7 cellular contexts compared by ENCODE assay signal in genomic region chr17:33291248-33292183, GRCh38. TPM values are rescaled to one million over a fixed set of nuclear protein-coding genes. Genes with fewer than 3 reads are reported as not detected.
A peak's percentile ranks its signal among the peaks of the same experiment; 100 is the strongest.
DNase-seq lines count a peak whose midpoint lies in the region; ATAC-seq lines count a peak whose summit lies in the region.

No MANE protein-coding gene starts in this region.

- no peaks in the 10 kb centered on the region for H3K36me3 Mint-ChIP-seq in T-helper 2 cell treated with Interferon-gamma antibody and Interleukin-4, amounts not matched to agents 5 μg/mL and 100 μg/mL, for 36 hours (ENCODE audit: low read depth)

- H3F3A ChIP-seq in GM23248 (ENCODE audit: insufficient read depth), result no peaks in the 10 kb centered on the region

- peaks cover 2% of the 10 kb centered on the region for H3K4me1 Mint-ChIP-seq in T-helper 2 cell treated with Interferon-gamma antibody and Interleukin-4, amounts not matched to agents 5 μg/mL and 100 μg/mL, for 36 hours (ENCODE audit: low read depth)

- H3K27me3 Mint-ChIP-seq in T-helper 2 cell treated with Interferon-gamma antibody and Interleukin-4, amounts not matched to agents 5 μg/mL and 100 μg/mL, for 36 hours (ENCODE audit: low read depth), result peaks cover 57% of the 10 kb centered on the region

- 5 to 6% methylated on average over 57 to 91 of the region's 104 CpGs for WGBS in GM23248 (ENCODE audit: low coverage in 1 of 2, low lambda C conversion rate in 2 of 2, missing lambda C conversion rate in 2 of 2), 2 experiments

- H3K9me3 Mint-ChIP-seq in T-helper 2 cell treated with Interferon-gamma antibody and Interleukin-4, amounts not matched to agents 5 μg/mL and 100 μg/mL, for 36 hours, result no peaks in the 10 kb centered on the region

- H3K4me1 ChIP-seq in GM23248 (ENCODE audit: insufficient read depth) (no peaks in the 10 kb centered on the region), rectal smooth muscle tissue (ENCODE audit: control insufficient read depth, insufficient read depth, low read length) (no peaks in the 10 kb centered on the region)

- no peaks in the 10 kb centered on the region for H3K9me2 ChIP-seq in GM23248 (ENCODE audit: insufficient read depth)

- in situ Hi-C loops in GM23248 (cut with MboI), result no loop called here

- peaks cover 43% of the 10 kb centered on the region for H3K27me3 ChIP-seq in GM23248 (replicated peaks; ENCODE audit: insufficient read depth)
- H3K27me3 ChIP-seq in rectal smooth muscle tissue (ENCODE audit: control insufficient read depth, insufficient read depth, low read length), result peaks cover 10% of the 10 kb centered on the region

- H3K27ac Mint-ChIP-seq in T-helper 2 cell treated with Interferon-gamma antibody and Interleukin-4, amounts not matched to agents 5 μg/mL and 100 μg/mL, for 36 hours, result no peak overlapping the region

- H3K9me3 ChIP-seq in GM23248 (ENCODE audit: low read depth), result no peaks in the 10 kb centered on the region

- no peak for ATAC-seq in HG03025 (IDR thresholded peaks at IDR 0.05; ENCODE audit: low FRiP score, unreplicated experiment)

- H2AFZ ChIP-seq in GM23248, result peak overlapping the region; percentile 56

- no peaks in the 10 kb centered on the region for H3K36me3 ChIP-seq in GM23248 (ENCODE audit: low read depth)
- H3K36me3 ChIP-seq in rectal smooth muscle tissue (ENCODE audit: control insufficient read depth, insufficient read depth, low read length), result no peaks in the 10 kb centered on the region

- peak; percentile 48 for DNase-seq in GM23248
- DNase-seq in T-helper 2 cell treated with Interferon-gamma antibody and Interleukin-4, amounts not matched to agents 5 μg/mL and 100 μg/mL, for 36 hours (ENCODE audit: low spot score), result no peak
- DNase-seq in germinal center (ENCODE audit: low spot score), result peak; percentile 15
- no peak for DNase-seq in cerebellar nuclear complex (lab: John Stamatoyannopoulos, UW)
- no peak for DNase-seq in mesenteric fat pad (ENCODE audit: low spot score)

- H3K4me3 ChIP-seq in GM23248 (peak overlapping the region; percentile 53), rectal smooth muscle tissue (ENCODE audit: low read length) (peak overlapping the region; percentile 51)

- peak overlapping the region; percentile 59 for H3K4me3 Mint-ChIP-seq in T-helper 2 cell treated with Interferon-gamma antibody and Interleukin-4, amounts not matched to agents 5 μg/mL and 100 μg/mL, for 36 hours

- H3K9ac ChIP-seq in GM23248 (no peak overlapping the region), rectal smooth muscle tissue (ENCODE audit: low read length) (no peak overlapping the region)

- H4K20me1 ChIP-seq in GM23248 (ENCODE audit: insufficient read depth), result no peaks in the 10 kb centered on the region

- H3K4me2 ChIP-seq in GM23248 (ENCODE audit: unreplicated experiment), result peak overlapping the region; percentile 35

- no peaks in the 10 kb centered on the region for H3K79me2 ChIP-seq in GM23248 (ENCODE audit: insufficient read depth)

- H3K27ac ChIP-seq in GM23248, result no peak overlapping the region
- no peak overlapping the region for H3K27ac ChIP-seq in rectal smooth muscle tissue (ENCODE audit: low read depth, low read length)

RNA-seq across cellular contexts. Expression of gene ASIC2, which starts 1.6 kb away (rescaled TPM):
- total RNA-seq in GM23248 (2014; rRNA removed; shearing (Covaris generic)), result under 0.01 TPM in 1 of 2 replicates, not detected in the other
- polyA plus RNA-seq in GM23248 (2016; fragmentation: Nextera tagmentation; extraction: Ambion mirVana), result not detected in 2 replicates
- total RNA-seq in mesenteric fat pad, result not detected

Comparison
In these comparisons a context has a peak if more than half of its experiments do, and no peak if none do; other contexts are left out.
1. DNase-seq: peak in GM23248 (single experiment) and germinal center (single experiment); none in T-helper 2 cell treated with Interferon-gamma antibody and Interleukin-4, amounts not matched to agents 5 μg/mL and 100 μg/mL, for 36 hours (single experiment), cerebellar nuclear complex (0 of 2) and mesenteric fat pad (single experiment).